ENCODE assay signal across 9 cellular contexts in the genomic region with DNA sequence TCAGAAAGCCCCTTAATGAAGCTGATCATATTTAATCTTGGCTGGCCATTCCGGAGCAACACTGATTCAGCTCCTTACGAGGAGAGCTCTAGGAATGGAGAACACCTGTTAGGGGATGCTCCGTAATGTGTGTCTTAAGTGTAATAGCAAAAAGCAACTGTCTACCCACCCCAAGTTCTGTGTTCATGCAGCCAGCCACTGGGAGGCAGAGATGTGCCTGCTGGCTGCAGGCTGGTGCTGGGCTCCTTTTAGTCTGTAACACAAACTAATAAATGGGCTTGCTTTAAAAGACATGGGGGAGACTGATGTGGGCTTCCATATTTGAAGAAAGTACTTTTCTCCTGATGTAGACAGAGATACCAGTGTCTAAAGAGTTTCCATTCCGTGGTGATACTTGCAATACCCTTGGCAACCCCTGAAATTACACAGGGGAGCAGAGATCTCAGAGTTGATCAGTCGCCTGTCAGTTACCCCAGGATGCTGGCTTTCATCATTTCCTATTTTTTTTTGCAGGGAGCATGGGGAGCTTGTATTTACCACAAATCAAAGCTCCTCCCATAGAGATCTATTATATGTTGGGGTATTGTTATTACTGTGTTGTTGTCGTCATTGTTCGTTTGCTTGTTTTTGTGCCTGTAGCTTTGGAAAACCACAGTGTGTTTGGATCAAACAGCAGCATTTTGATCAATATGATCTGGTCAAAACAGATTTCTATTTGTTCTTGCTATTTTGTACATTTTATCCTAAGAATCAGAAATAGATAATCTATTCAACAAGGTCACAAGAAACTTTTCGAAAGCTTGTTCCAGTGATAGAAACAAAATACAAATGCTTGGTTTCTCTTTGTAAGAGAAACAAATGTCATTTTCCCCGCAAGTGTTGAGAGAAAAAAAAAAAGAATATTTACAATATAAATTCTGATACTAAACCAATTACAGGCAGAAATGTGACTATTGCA.
DNase-seq lines count a peak whose midpoint lies in the region; ATAC-seq and TF ChIP-seq lines count a peak whose summit lies in the region.
"Had no signal": no experiment of that assay in that cellular context is flagged by ENCODE, and none has a peak within 500 bp of the region (broad histone marks: within the 10 kb centered on the region; RNA-seq: fewer than 3 reads in every experiment).

No MANE protein-coding gene starts in this region.

- H3K27ac ChIP-seq in H9 (ENCODE audit: insufficient read length, low read depth, low read length) (no peak overlapping the region), WERI-Rb-1 (no peak overlapping the region)

- H2BK120ac ChIP-seq in H9 (ENCODE audit: low read depth, low read length, poor library complexity, severe bottlenecking) = no peak overlapping the region

- no peak overlapping the region for H3K14ac ChIP-seq in H9 (ENCODE audit: insufficient read depth, low read length)

- H3K27me3 ChIP-seq in H9 (ENCODE audit: insufficient read depth, low read length) (no peaks in the 10 kb centered on the region), WERI-Rb-1 (ENCODE audit: insufficient read depth, low read depth, severe bottlenecking) (no peaks in the 10 kb centered on the region)

- H2BK20ac ChIP-seq in H9 (ENCODE audit: low read depth, low read length, poor library complexity, severe bottlenecking) = no peak overlapping the region

- H3K9me3 ChIP-seq in H9 (ENCODE audit: control insufficient read depth, low read depth, low read length) (no peaks in the 10 kb centered on the region), WERI-Rb-1 (ENCODE audit: severe bottlenecking) (no peaks in the 10 kb centered on the region)

- H3K4me3 Mint-ChIP-seq in H9 (no peak overlapping the region), mesothelial cell of epicardium (no peak overlapping the region)

- H2AK5ac ChIP-seq in H9 (ENCODE audit: insufficient read length, low read length) = no peak overlapping the region

- no peak overlapping the region for H4K91ac ChIP-seq in H9 (ENCODE audit: insufficient read length, low read depth, low read length)

- H2BK5ac ChIP-seq in H9 (ENCODE audit: insufficient read length, low read length) = no peak overlapping the region

- H3K36me3 Mint-ChIP-seq in H9 (ENCODE audit: insufficient read depth in 1 of 3, low read depth in 3 of 3) = no peaks in the 10 kb centered on the region
- no peaks in the 10 kb centered on the region for H3K36me3 Mint-ChIP-seq in mesothelial cell of epicardium

- TF ChIP-seq CTCF in AG09309 (IDR thresholded peaks at IDR 0.05; ENCODE audit: control insufficient read depth, insufficient read depth, low read depth, low read length, missing control alignments) (peak; percentile 73), H9 (conservative IDR thresholded peaks at IDR 0.05) (peak; percentile 66), WERI-Rb-1 (IDR thresholded peaks at IDR 0.05; ENCODE audit: low read depth, low read length) (peak; percentile 84), fibroblast of villous mesenchyme (IDR thresholded peaks at IDR 0.05; ENCODE audit: insufficient read depth, low read depth, low read length) (peak; percentile 51), mesothelial cell of epicardium (IDR thresholded peaks at IDR 0.05; ENCODE audit: unreplicated experiment) (no peak)

- no peak overlapping the region for H4K8ac ChIP-seq in H9 (replicated peaks; ENCODE audit: insufficient read length, low read depth, low read length)

- WGBS in H9 (ENCODE audit: extremely low coverage, insufficient read length, low lambda C conversion rate) = no CpG with 5 or more reads among the region's 9 CpGs

- H3K23me2 ChIP-seq in H9 (ENCODE audit: insufficient read length, low read depth, low read length, poor library complexity, severe bottlenecking) = no peaks in the 10 kb centered on the region

- no peak overlapping the region for H3K9ac ChIP-seq in H9 (ENCODE audit: extremely low read depth, insufficient read length, low read length)

- no peak for ATAC-seq in GM19023 (IDR thresholded peaks at IDR 0.05; ENCODE audit: unreplicated experiment)

- no peak overlapping the region for H3K23ac ChIP-seq in H9 (ENCODE audit: insufficient read length, low read depth, low read length)

- no peak for DNase-seq in AG09309 (ENCODE audit: low read depth)
- peak; percentile 41 for DNase-seq in H9
- DNase-seq in WERI-Rb-1 = peak; percentile 64
- DNase-seq in fibroblast of villous mesenchyme (ENCODE audit: low read depth) = peak; percentile 26
- no peak for DNase-seq in dedifferentiated amniotic fluid mesenchymal stem cell (ENCODE audit: extremely low spot score)
- DNase-seq in SHP77 (lab: John Stamatoyannopoulos, UW) = no peak
- no peak for DNase-seq in mesothelial cell of epicardium (ENCODE audit: low spot score in 2 of 2, unreplicated experiment in 2 of 2)
- DNase-seq: NCI-H446 treated with DMSO at 0.1 percent for 48 hours had no signal

- H3K56ac ChIP-seq in H9 (ENCODE audit: insufficient read length, low read depth, low read length) = no peak overlapping the region

- H3K4me3 ChIP-seq in AG09309 (ENCODE audit: control insufficient read depth, low read depth, low read length) (no peak overlapping the region), WERI-Rb-1 (ENCODE audit: low read depth, low read length) (no peak overlapping the region), fibroblast of villous mesenchyme (ENCODE audit: low read depth, low read length) (no peak overlapping the region)

- H3K4me1 Mint-ChIP-seq in H9 = peaks cover 8 to 11% of the 10 kb centered on the region in 2 experiments
- H3K4me1 Mint-ChIP-seq in mesothelial cell of epicardium = no peaks in the 10 kb centered on the region

- no peak overlapping the region for H3K27ac Mint-ChIP-seq in H9
- H3K27ac Mint-ChIP-seq in mesothelial cell of epicardium = no peak overlapping the region

- no peak overlapping the region for H4K5ac ChIP-seq in H9 (ENCODE audit: insufficient read length, low read depth, low read length)

- H2AFZ ChIP-seq in H9 (ENCODE audit: low read length) = no peak overlapping the region

- no peak overlapping the region for H3K4ac ChIP-seq in H9 (ENCODE audit: low read depth, low read length)

- no peak overlapping the region for H3T11ph ChIP-seq in H9 (ENCODE audit: low read length)

- H3K27me3 Mint-ChIP-seq in H9 (ENCODE audit: low read depth) (peaks cover 13% of the 10 kb centered on the region), mesothelial cell of epicardium (ENCODE audit: low read depth) (peaks cover 39% of the 10 kb centered on the region)

- H3K36me3 ChIP-seq in WERI-Rb-1 = no peaks in the 10 kb centered on the region

- no peak overlapping the region for H2BK12ac ChIP-seq in H9 (ENCODE audit: insufficient read length, low read depth, low read length)

- H3K79me2 ChIP-seq in H9 (ENCODE audit: insufficient read depth, low read length) = no peaks in the 10 kb centered on the region

- no peaks in the 10 kb centered on the region for H4K20me1 ChIP-seq in H9 (ENCODE audit: control insufficient read depth, insufficient read depth, insufficient read length)

- no peak overlapping the region for H3K18ac ChIP-seq in H9 (ENCODE audit: insufficient read length, low read depth, low read length)

- no peaks in the 10 kb centered on the region for H3K4me1 ChIP-seq in H9 (ENCODE audit: insufficient read depth, low read length)

- H2BK15ac ChIP-seq in H9 (ENCODE audit: low read depth, low read length) = no peak overlapping the region

- H3K79me1 ChIP-seq in H9 (ENCODE audit: insufficient read depth, low read depth, low read length, poor library complexity, severe bottlenecking) = no peaks in the 10 kb centered on the region

- H3K9me3 Mint-ChIP-seq in H9 (no peaks in the 10 kb centered on the region; a peak in 1 of 5 replicates), mesothelial cell of epicardium (peaks cover 7% of the 10 kb centered on the region)

- no peak overlapping the region for H3K4me2 ChIP-seq in H9 (ENCODE audit: insufficient read depth, insufficient read length, low read length)

Comparison
In these comparisons a context has a peak if more than half of its experiments do, and no peak if none do; other contexts are left out.
1. DNase-seq: peak in H9 (single experiment), WERI-Rb-1 (single experiment) and fibroblast of villous mesenchyme (single experiment); none in AG09309 (single experiment), dedifferentiated amniotic fluid mesenchymal stem cell (single experiment), SHP77 (0 of 2) and mesothelial cell of epicardium (0 of 2).